2 cellular contexts compared by ENCODE assay signal in the genomic region with DNA sequence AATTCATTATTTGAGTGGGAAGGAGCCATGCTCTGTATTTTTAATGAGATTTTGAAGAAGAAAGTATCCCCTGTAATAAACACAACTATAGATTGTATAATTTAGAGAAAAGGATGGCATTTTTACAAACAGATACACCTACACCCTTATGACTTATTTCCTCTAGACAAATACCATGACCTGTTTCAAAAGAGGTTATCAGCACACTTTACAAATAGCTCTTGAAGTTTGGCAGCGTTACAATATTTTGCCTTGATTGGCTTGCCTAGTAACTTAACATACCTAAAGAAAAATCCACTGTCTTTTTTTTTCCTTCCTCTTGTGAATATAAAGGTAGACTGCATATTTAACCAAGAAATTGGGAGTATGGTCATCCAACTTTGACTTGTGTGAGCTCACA.
TF ChIP-seq lines count a peak whose summit lies in the region.

No MANE protein-coding gene starts in this region.

TF ChIP-seq in HepG2, 621 proteins besides CTCF, POLR2A, EP300 and RAD21:
- TF ChIP-seq NFE2L2 (IDR thresholded peaks at IDR 0.05; ENCODE audit: low read length) (no peak), MAZ (IDR thresholded peaks at IDR 0.05; ENCODE audit: borderline replicate concordance, low read depth, low read length) (no peak), MAZ (CRISPR knock-in tag; IDR thresholded peaks at IDR 0.05; ENCODE audit: low read depth) (no peak)
- TF ChIP-seq, protein P1, sequence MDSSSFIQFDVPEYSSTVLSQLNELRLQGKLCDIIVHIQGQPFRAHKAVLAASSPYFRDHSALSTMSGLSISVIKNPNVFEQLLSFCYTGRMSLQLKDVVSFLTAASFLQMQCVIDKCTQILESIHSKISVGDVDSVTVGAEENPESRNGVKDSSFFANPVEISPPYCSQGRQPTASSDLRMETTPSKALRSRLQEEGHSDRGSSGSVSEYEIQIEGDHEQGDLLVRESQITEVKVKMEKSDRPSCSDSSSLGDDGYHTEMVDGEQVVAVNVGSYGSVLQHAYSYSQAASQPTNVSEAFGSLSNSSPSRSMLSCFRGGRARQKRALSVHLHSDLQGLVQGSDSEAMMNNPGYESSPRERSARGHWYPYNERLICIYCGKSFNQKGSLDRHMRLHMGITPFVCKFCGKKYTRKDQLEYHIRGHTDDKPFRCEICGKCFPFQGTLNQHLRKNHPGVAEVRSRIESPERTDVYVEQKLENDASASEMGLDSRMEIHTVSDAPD (CRISPR knock-in tag; IDR thresholded peaks at IDR 0.05): no peak

TF ChIP-seq in GM23338, 12 proteins besides CTCF, POLR2A, EP300 and RAD21:
- no peak for TF ChIP-seq POLR2AphosphoS5 (IDR thresholded peaks at IDR 0.05; ENCODE audit: low read depth)
- TF ChIP-seq EZH2 (IDR thresholded peaks at IDR 0.05; ENCODE audit: low read depth, unreplicated experiment): no peak
- no peak for TF ChIP-seq JUNB (IDR thresholded peaks at IDR 0.05; ENCODE audit: unreplicated experiment)
- TF ChIP-seq, protein P2, sequence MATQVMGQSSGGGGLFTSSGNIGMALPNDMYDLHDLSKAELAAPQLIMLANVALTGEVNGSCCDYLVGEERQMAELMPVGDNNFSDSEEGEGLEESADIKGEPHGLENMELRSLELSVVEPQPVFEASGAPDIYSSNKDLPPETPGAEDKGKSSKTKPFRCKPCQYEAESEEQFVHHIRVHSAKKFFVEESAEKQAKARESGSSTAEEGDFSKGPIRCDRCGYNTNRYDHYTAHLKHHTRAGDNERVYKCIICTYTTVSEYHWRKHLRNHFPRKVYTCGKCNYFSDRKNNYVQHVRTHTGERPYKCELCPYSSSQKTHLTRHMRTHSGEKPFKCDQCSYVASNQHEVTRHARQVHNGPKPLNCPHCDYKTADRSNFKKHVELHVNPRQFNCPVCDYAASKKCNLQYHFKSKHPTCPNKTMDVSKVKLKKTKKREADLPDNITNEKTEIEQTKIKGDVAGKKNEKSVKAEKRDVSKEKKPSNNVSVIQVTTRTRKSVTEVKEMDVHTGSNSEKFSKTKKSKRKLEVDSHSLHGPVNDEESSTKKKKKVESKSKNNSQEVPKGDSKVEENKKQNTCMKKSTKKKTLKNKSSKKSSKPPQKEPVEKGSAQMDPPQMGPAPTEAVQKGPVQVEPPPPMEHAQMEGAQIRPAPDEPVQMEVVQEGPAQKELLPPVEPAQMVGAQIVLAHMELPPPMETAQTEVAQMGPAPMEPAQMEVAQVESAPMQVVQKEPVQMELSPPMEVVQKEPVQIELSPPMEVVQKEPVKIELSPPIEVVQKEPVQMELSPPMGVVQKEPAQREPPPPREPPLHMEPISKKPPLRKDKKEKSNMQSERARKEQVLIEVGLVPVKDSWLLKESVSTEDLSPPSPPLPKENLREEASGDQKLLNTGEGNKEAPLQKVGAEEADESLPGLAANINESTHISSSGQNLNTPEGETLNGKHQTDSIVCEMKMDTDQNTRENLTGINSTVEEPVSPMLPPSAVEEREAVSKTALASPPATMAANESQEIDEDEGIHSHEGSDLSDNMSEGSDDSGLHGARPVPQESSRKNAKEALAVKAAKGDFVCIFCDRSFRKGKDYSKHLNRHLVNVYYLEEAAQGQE (IDR thresholded peaks at IDR 0.05; ENCODE audit: unreplicated experiment): no peak
- no peak for TF ChIP-seq ZNF331 (CRISPR knock-in tag; IDR thresholded peaks at IDR 0.05; ENCODE audit: low read depth)
- no peak for TF ChIP-seq NANOG (IDR thresholded peaks at IDR 0.05; ENCODE audit: borderline replicate concordance)
- TF ChIP-seq EZH2phosphoT487 (IDR thresholded peaks at IDR 0.05; ENCODE audit: unreplicated experiment): no peak
- no peak for TF ChIP-seq ZNF114 (CRISPR knock-in tag; IDR thresholded peaks at IDR 0.05)
- no peak for TF ChIP-seq STAT1 (IDR thresholded peaks at IDR 0.05; ENCODE audit: unreplicated experiment)
- TF ChIP-seq CREB1 (CRISPR knock-in tag; IDR thresholded peaks at IDR 0.05; ENCODE audit: low read depth): no peak
- TF ChIP-seq, protein P3, sequence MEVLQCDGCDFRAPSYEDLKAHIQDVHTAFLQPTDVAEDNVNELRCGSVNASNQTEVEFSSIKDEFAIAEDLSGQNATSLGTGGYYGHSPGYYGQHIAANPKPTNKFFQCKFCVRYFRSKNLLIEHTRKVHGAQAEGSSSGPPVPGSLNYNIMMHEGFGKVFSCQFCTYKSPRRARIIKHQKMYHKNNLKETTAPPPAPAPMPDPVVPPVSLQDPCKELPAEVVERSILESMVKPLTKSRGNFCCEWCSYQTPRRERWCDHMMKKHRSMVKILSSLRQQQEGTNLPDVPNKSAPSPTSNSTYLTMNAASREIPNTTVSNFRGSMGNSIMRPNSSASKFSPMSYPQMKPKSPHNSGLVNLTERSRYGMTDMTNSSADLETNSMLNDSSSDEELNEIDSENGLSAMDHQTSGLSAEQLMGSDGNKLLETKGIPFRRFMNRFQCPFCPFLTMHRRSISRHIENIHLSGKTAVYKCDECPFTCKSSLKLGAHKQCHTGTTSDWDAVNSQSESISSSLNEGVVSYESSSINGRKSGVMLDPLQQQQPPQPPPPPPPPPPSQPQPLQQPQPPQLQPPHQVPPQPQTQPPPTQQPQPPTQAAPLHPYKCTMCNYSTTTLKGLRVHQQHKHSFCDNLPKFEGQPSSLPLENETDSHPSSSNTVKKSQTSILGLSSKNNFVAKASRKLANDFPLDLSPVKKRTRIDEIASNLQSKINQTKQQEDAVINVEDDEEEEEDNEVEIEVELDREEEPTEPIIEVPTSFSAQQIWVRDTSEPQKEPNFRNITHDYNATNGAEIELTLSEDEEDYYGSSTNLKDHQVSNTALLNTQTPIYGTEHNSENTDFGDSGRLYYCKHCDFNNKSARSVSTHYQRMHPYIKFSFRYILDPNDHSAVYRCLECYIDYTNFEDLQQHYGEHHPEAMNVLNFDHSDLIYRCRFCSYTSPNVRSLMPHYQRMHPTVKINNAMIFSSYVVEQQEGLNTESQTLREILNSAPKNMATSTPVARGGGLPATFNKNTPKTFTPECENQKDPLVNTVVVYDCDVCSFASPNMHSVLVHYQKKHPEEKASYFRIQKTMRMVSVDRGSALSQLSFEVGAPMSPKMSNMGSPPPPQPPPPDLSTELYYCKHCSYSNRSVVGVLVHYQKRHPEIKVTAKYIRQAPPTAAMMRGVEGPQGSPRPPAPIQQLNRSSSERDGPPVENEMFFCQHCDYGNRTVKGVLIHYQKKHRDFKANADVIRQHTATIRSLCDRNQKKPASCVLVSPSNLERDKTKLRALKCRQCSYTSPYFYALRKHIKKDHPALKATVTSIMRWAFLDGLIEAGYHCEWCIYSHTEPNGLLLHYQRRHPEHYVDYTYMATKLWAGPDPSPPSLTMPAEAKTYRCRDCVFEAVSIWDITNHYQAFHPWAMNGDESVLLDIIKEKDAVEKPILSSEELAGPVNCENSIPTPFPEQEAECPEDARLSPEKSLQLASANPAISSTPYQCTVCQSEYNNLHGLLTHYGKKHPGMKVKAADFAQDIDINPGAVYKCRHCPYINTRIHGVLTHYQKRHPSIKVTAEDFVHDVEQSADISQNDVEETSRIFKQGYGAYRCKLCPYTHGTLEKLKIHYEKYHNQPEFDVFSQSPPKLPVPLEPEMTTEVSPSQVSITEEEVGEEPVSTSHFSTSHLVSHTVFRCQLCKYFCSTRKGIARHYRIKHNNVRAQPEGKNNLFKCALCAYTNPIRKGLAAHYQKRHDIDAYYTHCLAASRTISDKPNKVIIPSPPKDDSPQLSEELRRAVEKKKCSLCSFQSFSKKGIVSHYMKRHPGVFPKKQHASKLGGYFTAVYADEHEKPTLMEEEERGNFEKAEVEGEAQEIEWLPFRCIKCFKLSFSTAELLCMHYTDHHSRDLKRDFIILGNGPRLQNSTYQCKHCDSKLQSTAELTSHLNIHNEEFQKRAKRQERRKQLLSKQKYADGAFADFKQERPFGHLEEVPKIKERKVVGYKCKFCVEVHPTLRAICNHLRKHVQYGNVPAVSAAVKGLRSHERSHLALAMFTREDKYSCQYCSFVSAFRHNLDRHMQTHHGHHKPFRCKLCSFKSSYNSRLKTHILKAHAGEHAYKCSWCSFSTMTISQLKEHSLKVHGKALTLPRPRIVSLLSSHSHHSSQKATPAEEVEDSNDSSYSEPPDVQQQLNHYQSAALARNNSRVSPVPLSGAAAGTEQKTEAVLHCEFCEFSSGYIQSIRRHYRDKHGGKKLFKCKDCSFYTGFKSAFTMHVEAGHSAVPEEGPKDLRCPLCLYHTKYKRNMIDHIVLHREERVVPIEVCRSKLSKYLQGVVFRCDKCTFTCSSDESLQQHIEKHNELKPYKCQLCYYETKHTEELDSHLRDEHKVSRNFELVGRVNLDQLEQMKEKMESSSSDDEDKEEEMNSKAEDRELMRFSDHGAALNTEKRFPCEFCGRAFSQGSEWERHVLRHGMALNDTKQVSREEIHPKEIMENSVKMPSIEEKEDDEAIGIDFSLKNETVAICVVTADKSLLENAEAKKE (CRISPR knock-in tag; IDR thresholded peaks at IDR 0.05): no peak
- TF ChIP-seq, protein P4, sequence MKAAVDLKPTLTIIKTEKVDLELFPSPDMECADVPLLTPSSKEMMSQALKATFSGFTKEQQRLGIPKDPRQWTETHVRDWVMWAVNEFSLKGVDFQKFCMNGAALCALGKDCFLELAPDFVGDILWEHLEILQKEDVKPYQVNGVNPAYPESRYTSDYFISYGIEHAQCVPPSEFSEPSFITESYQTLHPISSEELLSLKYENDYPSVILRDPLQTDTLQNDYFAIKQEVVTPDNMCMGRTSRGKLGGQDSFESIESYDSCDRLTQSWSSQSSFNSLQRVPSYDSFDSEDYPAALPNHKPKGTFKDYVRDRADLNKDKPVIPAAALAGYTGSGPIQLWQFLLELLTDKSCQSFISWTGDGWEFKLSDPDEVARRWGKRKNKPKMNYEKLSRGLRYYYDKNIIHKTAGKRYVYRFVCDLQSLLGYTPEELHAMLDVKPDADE (IDR thresholded peaks at IDR 0.05): no peak
